ENCODE assay signal across 11 cellular contexts in the genomic region with DNA sequence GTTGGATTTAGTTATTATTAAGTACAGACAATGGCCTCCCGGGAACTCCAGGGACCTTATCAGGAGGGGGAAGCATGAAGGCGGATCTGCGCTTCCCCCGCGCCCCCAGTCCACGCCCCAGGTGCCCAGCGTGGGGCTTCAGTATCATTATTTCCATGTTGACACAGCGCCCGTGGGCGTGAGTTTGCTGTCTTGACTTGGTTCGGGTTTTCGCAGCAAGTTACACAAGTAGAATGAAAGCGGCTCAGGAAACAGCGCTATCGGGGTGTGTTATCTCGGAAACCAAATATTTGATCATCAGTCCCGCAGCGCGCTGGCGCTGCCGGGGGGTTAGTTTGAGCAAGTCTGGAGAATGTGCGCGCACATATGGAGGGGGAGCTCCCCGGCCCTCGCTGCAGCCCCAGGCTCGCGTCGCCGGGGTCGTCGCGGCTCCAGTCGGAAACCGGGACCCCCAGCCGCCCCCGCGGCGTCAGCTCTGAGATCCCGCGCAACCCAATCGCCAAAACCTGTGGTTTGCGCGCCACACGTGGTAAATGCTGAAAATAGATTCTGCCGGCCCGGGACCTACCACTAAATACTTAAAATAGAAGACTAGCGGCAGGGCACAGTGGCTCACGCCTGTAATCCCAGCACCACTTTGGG. TPM values are rescaled to one million over a fixed set of nuclear protein-coding genes. Genes with fewer than 3 reads are reported as not detected.
DNase-seq lines count a peak whose midpoint lies in the region; ATAC-seq and TF ChIP-seq lines count a peak whose summit lies in the region.
"Had no signal": no experiment of that assay in that cellular context is flagged by ENCODE, and none has a peak within 500 bp of the region (broad histone marks: within the 10 kb centered on the region; RNA-seq: fewer than 3 reads in every experiment).

No MANE protein-coding gene starts in this region.

- peaks cover 27 to 60% (median 50%) of the 10 kb centered on the region in 4 donors for H3K4me1 ChIP-seq in stomach

- no peak for TF ChIP-seq EP300 in stomach (IDR thresholded peaks at IDR 0.05)

- no peak for ATAC-seq in HG02678 (IDR thresholded peaks at IDR 0.05; ENCODE audit: unreplicated experiment)

- H3K27ac ChIP-seq in stomach = peak overlapping the region in 4 of 5 donors; percentile 1 to 64 (median 39)
- H3K27ac ChIP-seq in coronary artery = no peak overlapping the region
- H3K27ac ChIP-seq: uterus had no signal

- H3K36me3 ChIP-seq in stomach = no peaks in the 10 kb centered on the region
- H3K36me3 ChIP-seq: uterus had no signal

- peak; percentile 12 to 30 for DNase-seq in activated CD4-positive, alpha-beta T cell treated with anti-CD3 and anti-CD28 coated beads, Interleukin-2, amount 50 U/mL, for 48 hours
- DNase-seq in activated CD4-positive, alpha-beta T cell treated with anti-CD3 and anti-CD28 coated beads, Interleukin-2, amount 50 U/mL, for 1 hour = no peak
- peak; percentile 61 for DNase-seq in SW480 (ENCODE audit: low spot score)
- DNase-seq in stomach = peak; percentile 73
- DNase-seq in NCI-H1105 treated with DMSO at 0.1 percent for 48 hours (lab: John Stamatoyannopoulos, UW) = no peak
- no peak for DNase-seq in coronary artery (ENCODE audit: low spot score)
- DNase-seq: aorta, mucosa of descending colon, uterus had no signal

- peaks cover 0 to 100% (median 51%) of the 10 kb centered on the region in 3 donors for H3K27me3 ChIP-seq in stomach

- WGBS in stomach, 5 donors = 6 to 11% (median 8%) methylated on average over 43 to 48 of the region's 48 CpGs

- intact Hi-C loops in stomach (cut with DNase I; ENCODE audit: low total_unique reads) = no loop called here

- TF ChIP-seq CTCF in stomach (IDR thresholded peaks at IDR 0.05) = no peak
- TF ChIP-seq CTCF in coronary artery (IDR thresholded peaks at IDR 0.05) = no peak

- no peaks in the 10 kb centered on the region for H3K9me3 ChIP-seq in iPS-18c (ENCODE audit: control insufficient read depth, insufficient read depth, low read length)
- no peaks in the 10 kb centered on the region for H3K9me3 ChIP-seq in stomach
- H3K9me3 ChIP-seq: mucosa of descending colon, uterus had no signal

- TF ChIP-seq POLR2A in stomach (IDR thresholded peaks at IDR 0.05) = no peak

- H3K4me3 ChIP-seq in iPS-18c (ENCODE audit: insufficient read depth, low read depth, low read length) (peak overlapping the region; percentile 54), stomach (peak overlapping the region; percentile 32 to 54 (median 46)), coronary artery (no peak overlapping the region)
- H3K4me3 ChIP-seq: mucosa of descending colon, uterus had no signal

RNA-seq across cellular contexts. Expression of gene BMP7, which starts 2.2 kb away (rescaled TPM):
- 10 to 100 TPM in 1 of 5 donors, 1 to 10 TPM in 2, under 1 TPM in 2; under 0.01 to 11.0 (median 1.8) TPM for total RNA-seq in stomach
- 10 to 100 TPM in 1 of 3 donors, 1 to 10 TPM in 1, under 1 TPM in 1; 0.44 to 10.9 (median 3.1) TPM for polyA plus RNA-seq in stomach
- polyA plus RNA-seq: aorta had no signal

Comparison
In these comparisons a context has a peak if more than half of its experiments do, and no peak if none do; other contexts are left out.
1. DNase-seq: peak in activated CD4-positive, alpha-beta T cell treated with anti-CD3 and anti-CD28 coated beads, Interleukin-2, amount 50 U/mL, for 48 hours (2 of 2), SW480 (single experiment) and stomach (single experiment); none in activated CD4-positive, alpha-beta T cell treated with anti-CD3 and anti-CD28 coated beads, Interleukin-2, amount 50 U/mL, for 1 hour (single experiment), NCI-H1105 treated with DMSO at 0.1 percent for 48 hours (single experiment) and coronary artery (single experiment).
2. H3K27ac ChIP-seq: peak in stomach (4 of 5); none in coronary artery (0 of 2).